14 cellular contexts compared by ENCODE assay signal in the genomic region with DNA sequence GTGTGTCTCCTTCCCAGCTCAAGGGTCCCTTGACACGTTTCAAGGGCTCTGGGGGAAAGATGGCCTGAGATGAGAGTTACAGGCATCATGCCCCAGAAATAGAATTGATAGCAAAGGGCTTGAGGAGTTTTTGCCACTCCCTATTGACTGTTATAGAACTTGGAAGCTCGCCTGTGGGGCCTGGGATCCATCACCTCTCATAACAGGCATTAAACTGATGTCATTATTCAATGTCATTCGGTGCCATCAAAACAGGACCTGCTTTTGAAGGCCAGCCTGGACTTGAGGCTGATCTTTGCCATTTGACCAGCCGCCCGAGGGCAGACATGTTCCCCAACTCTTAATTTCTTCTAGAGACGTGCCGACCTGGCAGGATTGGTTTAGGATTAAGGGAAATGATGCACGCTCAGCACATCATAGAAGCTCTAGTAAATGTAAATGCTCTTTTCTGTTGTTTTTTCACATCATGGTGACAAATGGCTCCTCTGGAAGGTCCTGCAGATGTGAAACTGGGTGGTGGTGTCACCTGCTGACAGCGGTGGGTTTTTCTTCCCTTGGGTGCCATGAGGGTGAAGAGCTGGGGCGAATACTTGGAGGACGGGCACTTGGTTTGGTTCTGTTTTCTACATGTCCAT.
"Had no signal": no experiment of that assay in that cellular context is flagged by ENCODE, and none has a peak within 500 bp of the region (broad histone marks: within the 10 kb centered on the region; RNA-seq: fewer than 3 reads in every experiment).

No MANE protein-coding gene starts in this region.

- DNase-seq: activated naive CD4-positive, alpha-beta T cell treated with anti-CD3 and anti-CD28 coated beads for 36 hours; adrenal gland; effector memory CD4-positive, alpha-beta T cell; hippocampal formation; natural killer cell; stimulated activated CD4-positive, alpha-beta T cell treated with anti-CD3 and anti-CD28 coated beads, Interleukin-12 subunit alpha, Interleukin-12 subunit beta, amount 100 ng/mL, for 4 hours; stimulated activated naive CD4-positive, alpha-beta T cell treated with Interleukin-2 at 50 U/mL for 16 hours; SW 1271; upper lobe of right lung had no signal

- H3K27ac ChIP-seq: adrenal gland, gastroesophageal sphincter, upper lobe of right lung had no signal

- H3K27ac Mint-ChIP-seq: activated naive CD4-positive, alpha-beta T cell treated with anti-CD3 and anti-CD28 coated beads for 36 hours; natural killer cell had no signal

- H3K9me3 ChIP-seq: adrenal gland, gastroesophageal sphincter, upper lobe of right lung had no signal

- H3K4me3 ChIP-seq: adrenal gland, gastroesophageal sphincter, upper lobe of right lung had no signal

- H3K4me3 Mint-ChIP-seq: activated naive CD4-positive, alpha-beta T cell treated with anti-CD3 and anti-CD28 coated beads for 36 hours; central memory CD8-positive, alpha-beta T cell; natural killer cell; T-helper 2 cell treated with Interferon-gamma antibody and Interleukin-4, amounts not matched to agents 5 μg/mL and 100 μg/mL, for 36 hours had no signal

- ATAC-seq: activated CD4-positive, CD25-positive, alpha-beta regulatory T cell treated with anti-CD3 and anti-CD28 coated beads, Interleukin-2, amount 50 U/mL, for 24 hours; activated T-helper 17 cell treated with anti-CD3 and anti-CD28 coated beads, Interleukin-2, amount 50 U/mL, for 72 hours; gastroesophageal sphincter; natural killer cell; upper lobe of right lung had no signal

- H3K36me3 ChIP-seq: adrenal gland, gastroesophageal sphincter, upper lobe of right lung had no signal

- H3K27me3 Mint-ChIP-seq: activated T-helper 17 cell treated with anti-CD3 and anti-CD28 coated beads, Interleukin-2, amount 50 U/mL, for 72 hours; central memory CD8-positive, alpha-beta T cell had no signal

- H3K36me3 Mint-ChIP-seq: natural killer cell had no signal

- H3K9me3 Mint-ChIP-seq: activated T-helper 17 cell treated with anti-CD3 and anti-CD28 coated beads, Interleukin-2, amount 50 U/mL, for 72 hours; central memory CD8-positive, alpha-beta T cell; natural killer cell had no signal

- H3K27me3 ChIP-seq: adrenal gland, gastroesophageal sphincter, upper lobe of right lung had no signal
